Comparison of ENCODE assay signal across 1 cellular context in the genomic region with DNA sequence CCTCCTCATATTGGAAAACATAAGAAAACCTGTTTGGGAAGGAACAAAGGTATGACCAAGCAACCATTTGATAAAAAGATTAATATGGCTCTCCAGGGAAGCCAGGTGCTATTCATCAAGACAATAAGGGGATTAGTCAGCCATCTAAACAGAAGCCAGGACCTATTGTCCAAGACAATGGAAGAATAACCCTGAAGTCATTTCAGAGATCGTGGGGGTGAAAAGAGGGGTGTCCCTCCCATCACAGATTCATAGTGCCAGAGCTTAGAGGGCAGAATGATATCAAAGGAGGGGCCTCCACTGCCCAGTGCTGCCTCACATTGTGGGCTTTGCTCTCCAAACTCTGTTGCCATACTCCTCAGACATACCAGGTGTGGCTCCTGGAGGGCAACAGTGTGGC.
TF ChIP-seq lines count a peak whose summit lies in the region.

No MANE protein-coding gene starts in this region.

TF ChIP-seq in WTC11, 78 proteins besides CTCF, POLR2A, EP300 and RAD21 (continued from another document):
- TF ChIP-seq, protein P1, sequence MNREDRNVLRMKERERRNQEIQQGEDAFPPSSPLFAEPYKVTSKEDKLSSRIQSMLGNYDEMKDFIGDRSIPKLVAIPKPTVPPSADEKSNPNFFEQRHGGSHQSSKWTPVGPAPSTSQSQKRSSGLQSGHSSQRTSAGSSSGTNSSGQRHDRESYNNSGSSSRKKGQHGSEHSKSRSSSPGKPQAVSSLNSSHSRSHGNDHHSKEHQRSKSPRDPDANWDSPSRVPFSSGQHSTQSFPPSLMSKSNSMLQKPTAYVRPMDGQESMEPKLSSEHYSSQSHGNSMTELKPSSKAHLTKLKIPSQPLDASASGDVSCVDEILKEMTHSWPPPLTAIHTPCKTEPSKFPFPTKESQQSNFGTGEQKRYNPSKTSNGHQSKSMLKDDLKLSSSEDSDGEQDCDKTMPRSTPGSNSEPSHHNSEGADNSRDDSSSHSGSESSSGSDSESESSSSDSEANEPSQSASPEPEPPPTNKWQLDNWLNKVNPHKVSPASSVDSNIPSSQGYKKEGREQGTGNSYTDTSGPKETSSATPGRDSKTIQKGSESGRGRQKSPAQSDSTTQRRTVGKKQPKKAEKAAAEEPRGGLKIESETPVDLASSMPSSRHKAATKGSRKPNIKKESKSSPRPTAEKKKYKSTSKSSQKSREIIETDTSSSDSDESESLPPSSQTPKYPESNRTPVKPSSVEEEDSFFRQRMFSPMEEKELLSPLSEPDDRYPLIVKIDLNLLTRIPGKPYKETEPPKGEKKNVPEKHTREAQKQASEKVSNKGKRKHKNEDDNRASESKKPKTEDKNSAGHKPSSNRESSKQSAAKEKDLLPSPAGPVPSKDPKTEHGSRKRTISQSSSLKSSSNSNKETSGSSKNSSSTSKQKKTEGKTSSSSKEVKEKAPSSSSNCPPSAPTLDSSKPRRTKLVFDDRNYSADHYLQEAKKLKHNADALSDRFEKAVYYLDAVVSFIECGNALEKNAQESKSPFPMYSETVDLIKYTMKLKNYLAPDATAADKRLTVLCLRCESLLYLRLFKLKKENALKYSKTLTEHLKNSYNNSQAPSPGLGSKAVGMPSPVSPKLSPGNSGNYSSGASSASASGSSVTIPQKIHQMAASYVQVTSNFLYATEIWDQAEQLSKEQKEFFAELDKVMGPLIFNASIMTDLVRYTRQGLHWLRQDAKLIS (CRISPR knock-in tag; IDR thresholded peaks at IDR 0.05; ENCODE audit: borderline replicate concordance) = no peak
- no peak for TF ChIP-seq MYBL2 (CRISPR knock-in tag; IDR thresholded peaks at IDR 0.05)
- no peak for TF ChIP-seq TCF7 (CRISPR knock-in tag; IDR thresholded peaks at IDR 0.05; ENCODE audit: low read depth)
- no peak for TF ChIP-seq GABPB1 (CRISPR knock-in tag; IDR thresholded peaks at IDR 0.05)
- TF ChIP-seq, protein P2, sequence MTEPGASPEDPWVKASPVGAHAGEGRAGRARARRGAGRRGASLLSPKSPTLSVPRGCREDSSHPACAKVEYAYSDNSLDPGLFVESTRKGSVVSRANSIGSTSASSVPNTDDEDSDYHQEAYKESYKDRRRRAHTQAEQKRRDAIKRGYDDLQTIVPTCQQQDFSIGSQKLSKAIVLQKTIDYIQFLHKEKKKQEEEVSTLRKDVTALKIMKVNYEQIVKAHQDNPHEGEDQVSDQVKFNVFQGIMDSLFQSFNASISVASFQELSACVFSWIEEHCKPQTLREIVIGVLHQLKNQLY (CRISPR knock-in tag; IDR thresholded peaks at IDR 0.05) = no peak
- TF ChIP-seq NR2C2 (CRISPR knock-in tag; IDR thresholded peaks at IDR 0.05) = no peak
- no peak for TF ChIP-seq JUN (CRISPR knock-in tag; IDR thresholded peaks at IDR 0.05)
- TF ChIP-seq HMGA2 (CRISPR knock-in tag; IDR thresholded peaks at IDR 0.05) = no peak
- no peak for TF ChIP-seq ZNF138 (CRISPR knock-in tag; conservative IDR thresholded peaks at IDR 0.05)
- TF ChIP-seq, protein P3, sequence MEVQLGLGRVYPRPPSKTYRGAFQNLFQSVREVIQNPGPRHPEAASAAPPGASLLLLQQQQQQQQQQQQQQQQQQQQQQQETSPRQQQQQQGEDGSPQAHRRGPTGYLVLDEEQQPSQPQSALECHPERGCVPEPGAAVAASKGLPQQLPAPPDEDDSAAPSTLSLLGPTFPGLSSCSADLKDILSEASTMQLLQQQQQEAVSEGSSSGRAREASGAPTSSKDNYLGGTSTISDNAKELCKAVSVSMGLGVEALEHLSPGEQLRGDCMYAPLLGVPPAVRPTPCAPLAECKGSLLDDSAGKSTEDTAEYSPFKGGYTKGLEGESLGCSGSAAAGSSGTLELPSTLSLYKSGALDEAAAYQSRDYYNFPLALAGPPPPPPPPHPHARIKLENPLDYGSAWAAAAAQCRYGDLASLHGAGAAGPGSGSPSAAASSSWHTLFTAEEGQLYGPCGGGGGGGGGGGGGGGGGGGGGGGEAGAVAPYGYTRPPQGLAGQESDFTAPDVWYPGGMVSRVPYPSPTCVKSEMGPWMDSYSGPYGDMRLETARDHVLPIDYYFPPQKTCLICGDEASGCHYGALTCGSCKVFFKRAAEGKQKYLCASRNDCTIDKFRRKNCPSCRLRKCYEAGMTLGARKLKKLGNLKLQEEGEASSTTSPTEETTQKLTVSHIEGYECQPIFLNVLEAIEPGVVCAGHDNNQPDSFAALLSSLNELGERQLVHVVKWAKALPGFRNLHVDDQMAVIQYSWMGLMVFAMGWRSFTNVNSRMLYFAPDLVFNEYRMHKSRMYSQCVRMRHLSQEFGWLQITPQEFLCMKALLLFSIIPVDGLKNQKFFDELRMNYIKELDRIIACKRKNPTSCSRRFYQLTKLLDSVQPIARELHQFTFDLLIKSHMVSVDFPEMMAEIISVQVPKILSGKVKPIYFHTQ (CRISPR knock-in tag; IDR thresholded peaks at IDR 0.05) = no peak
